8 cellular contexts compared by ENCODE assay signal in the genomic region with DNA sequence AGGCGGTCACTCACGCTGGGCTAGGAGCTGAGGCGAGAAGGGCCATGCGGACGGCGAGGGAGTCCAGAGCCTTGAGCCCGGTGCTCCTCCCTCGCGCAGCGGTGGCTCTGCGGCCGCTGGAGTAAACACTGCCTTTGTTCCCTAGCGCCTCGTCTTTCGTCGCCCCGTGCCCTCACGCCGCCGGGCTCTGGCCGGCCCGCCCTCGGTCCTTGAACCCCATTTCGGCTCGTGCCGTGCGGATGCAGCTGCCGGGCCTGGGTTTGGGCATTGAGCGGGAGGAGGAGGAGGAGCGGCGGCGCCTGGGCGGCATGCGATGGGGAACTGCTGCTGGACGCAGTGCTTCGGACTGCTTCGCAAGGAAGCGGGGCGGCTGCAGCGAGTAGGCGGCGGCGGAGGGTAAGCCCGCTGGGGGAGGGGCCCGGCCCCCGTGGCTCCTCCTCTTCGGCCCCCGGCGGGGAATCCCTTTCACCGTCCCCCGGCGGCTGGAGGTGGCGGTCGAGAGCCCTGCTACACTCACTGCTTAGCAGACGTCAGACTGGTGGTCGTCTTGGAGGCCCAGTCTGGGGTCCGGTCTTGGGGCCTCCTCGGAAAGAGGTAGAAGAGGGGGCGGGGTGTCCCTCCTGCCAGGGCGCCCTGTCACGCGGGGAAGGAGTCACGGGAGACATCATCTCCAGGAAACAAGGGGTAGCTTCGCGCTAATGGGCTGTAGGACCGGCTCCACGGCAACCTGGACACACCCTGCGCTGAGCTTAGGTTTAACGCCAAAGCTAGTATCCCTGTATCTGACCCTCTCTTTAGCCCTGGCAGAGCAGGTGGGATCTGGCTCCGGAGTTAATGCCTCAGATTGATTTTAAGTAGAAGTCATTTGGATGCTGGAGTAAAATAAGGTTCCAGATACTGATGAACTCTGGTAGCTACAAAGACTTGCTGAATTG. TPM values are rescaled to one million over a fixed set of nuclear protein-coding genes. Genes with fewer than 3 reads are reported as not detected.
A peak's percentile ranks its signal among the peaks of the same experiment; 100 is the strongest.
DNase-seq lines count a peak whose midpoint lies in the region; ATAC-seq and TF ChIP-seq lines count a peak whose summit lies in the region.

TSS of gene AP1AR (plus strand) at position 9 of the 935 bp plus-strand sequence. CDS start at position 314, 305 bp downstream.

- peaks cover 4% of the 10 kb centered on the region for H3K36me3 Mint-ChIP-seq in CD4-positive, CD25-positive, alpha-beta regulatory T cell
- no peaks in the 10 kb centered on the region for H3K36me3 Mint-ChIP-seq in activated CD8-positive, alpha-beta T cell treated with anti-CD3 and anti-CD28 coated beads for 36 hours (ENCODE audit: low read depth)

- peak; percentile 59 for ATAC-seq in CD4-positive, CD25-positive, alpha-beta regulatory T cell (ENCODE audit: low read depth in 2 of 2)
- ATAC-seq in HG03457 (IDR thresholded peaks at IDR 0.05; ENCODE audit: unreplicated experiment) (peak; percentile 48), lower lobe of right lung (peak; percentile 89 to 91)
- peak; percentile 66 for ATAC-seq in activated CD8-positive, alpha-beta T cell treated with anti-CD3 and anti-CD28 coated beads for 36 hours

- H3K4me3 ChIP-seq in CD4-positive, CD25-positive, alpha-beta regulatory T cell (ENCODE audit: low read depth, low read length): peak within 1 kb of the TSS; percentile 94
- H3K4me3 ChIP-seq in lower lobe of right lung: peak within 1 kb of the TSS; percentile 90

- peak; percentile 78 to 88 (median 78) for DNase-seq in CD4-positive, CD25-positive, alpha-beta regulatory T cell
- DNase-seq in GM19240 (ENCODE audit: insufficient read length, low spot score): peak; percentile 64
- DNase-seq in NCI-H82 (lab: John Stamatoyannopoulos, UW): peak; percentile 91
- peak; percentile 87 for DNase-seq in activated CD8-positive, alpha-beta T cell treated with anti-CD3 and anti-CD28 coated beads for 36 hours
- DNase-seq in ecto neural progenitor cell (ENCODE audit: low spot score): peak; percentile 95
- peak; percentile 90 for DNase-seq in lower lobe of right lung
- DNase-seq in stimulated activated CD4-positive, alpha-beta T cell treated with anti-CD3 and anti-CD28 coated beads, TNF-alpha, amount 100 ng/mL, for 4 hours (ENCODE audit: low read depth in 3 of 3): peak; percentile 50 to 72 (median 61)

- H3K4me1 ChIP-seq in CD4-positive, CD25-positive, alpha-beta regulatory T cell (ENCODE audit: control insufficient read depth, insufficient read depth, low read length, poor library complexity, severe bottlenecking): peaks cover 20% of the 10 kb centered on the region
- peaks cover 26% of the 10 kb centered on the region for H3K4me1 ChIP-seq in lower lobe of right lung

- POLR2A ChIA-PET in activated CD8-positive, alpha-beta T cell treated with anti-CD3 and anti-CD28 coated beads for 36 hours (lab: Charles Lee): interaction anchor here (0.6 to 1.1 kb wide), 6 partner anchors 12 to 137 kb away, joined by 3 to 6 read pairs (median 4); partner anchors contain the start of gene ALPK1

- TF ChIP-seq CTCF in activated CD8-positive, alpha-beta T cell treated with anti-CD3 and anti-CD28 coated beads for 36 hours (IDR thresholded peaks at IDR 0.05): peak; percentile 13
- peak; percentile 46 for TF ChIP-seq CTCF in lower lobe of right lung (IDR thresholded peaks at IDR 0.05)

- peak within 1 kb of the TSS; percentile 95 for H3K27ac ChIP-seq in CD4-positive, CD25-positive, alpha-beta regulatory T cell (ENCODE audit: insufficient read depth, low read length, poor library complexity, severe bottlenecking)
- H3K27ac ChIP-seq in lower lobe of right lung: peak within 1 kb of the TSS; percentile 94

- H3K9me3 ChIP-seq in CD4-positive, CD25-positive, alpha-beta regulatory T cell (ENCODE audit: control insufficient read depth in 2 of 2, low read length in 2 of 2): no peaks in the 10 kb centered on the region
- no peaks in the 10 kb centered on the region for H3K9me3 ChIP-seq in lower lobe of right lung

- H3K4me3 Mint-ChIP-seq in CD4-positive, CD25-positive, alpha-beta regulatory T cell: peak within 1 kb of the TSS; percentile 95 to 99 (median 97)
- H3K4me3 Mint-ChIP-seq in activated CD8-positive, alpha-beta T cell treated with anti-CD3 and anti-CD28 coated beads for 36 hours: peak within 1 kb of the TSS; percentile 93

- intact Hi-C loops in activated CD8-positive, alpha-beta T cell treated with anti-CD3 and anti-CD28 coated beads for 36 hours (cut with micrococcal nuclease): loop anchor here (2.0 to 5.0 kb wide), 2 partner anchors 55 to 85 kb away; partner anchors contain the start of gene TIFA
- intact Hi-C loops in lower lobe of right lung (cut with DNase I): loop anchor here (5.0 kb wide), 1 partner anchor 130 kb away; no protein-coding TSS in a partner anchor

- peaks cover 24 to 54% (median 40%) of the 10 kb centered on the region in 4 donors for H3K4me1 Mint-ChIP-seq in CD4-positive, CD25-positive, alpha-beta regulatory T cell
- H3K4me1 Mint-ChIP-seq in activated CD8-positive, alpha-beta T cell treated with anti-CD3 and anti-CD28 coated beads for 36 hours (ENCODE audit: low read depth): peaks cover 34% of the 10 kb centered on the region

- CTCF ChIA-PET in activated CD8-positive, alpha-beta T cell treated with anti-CD3 and anti-CD28 coated beads for 36 hours (lab: Charles Lee): interaction anchor here (0.6 to 6.2 kb wide), 12 partner anchors 9 to 319 kb away, joined by 3 to 110 read pairs (median 3); partner anchors contain the start of gene FAM241A

- H3K27me3 ChIP-seq in CD4-positive, CD25-positive, alpha-beta regulatory T cell (ENCODE audit: control insufficient read depth, insufficient read depth, low read length): no peaks in the 10 kb centered on the region
- no peaks in the 10 kb centered on the region for H3K27me3 ChIP-seq in lower lobe of right lung (ENCODE audit: low read depth)

- no peaks in the 10 kb centered on the region for H3K9me3 Mint-ChIP-seq in CD4-positive, CD25-positive, alpha-beta regulatory T cell
- H3K9me3 Mint-ChIP-seq in activated CD8-positive, alpha-beta T cell treated with anti-CD3 and anti-CD28 coated beads for 36 hours: no peaks in the 10 kb centered on the region

- peaks cover 4% of the 10 kb centered on the region for H3K27me3 Mint-ChIP-seq in CD4-positive, CD25-positive, alpha-beta regulatory T cell
- H3K27me3 Mint-ChIP-seq in activated CD8-positive, alpha-beta T cell treated with anti-CD3 and anti-CD28 coated beads for 36 hours: peaks cover under 1% of the 10 kb centered on the region

- no peaks in the 10 kb centered on the region for H3K36me3 ChIP-seq in CD4-positive, CD25-positive, alpha-beta regulatory T cell (ENCODE audit: control insufficient read depth, insufficient read depth, low read length)
- no peaks in the 10 kb centered on the region for H3K36me3 ChIP-seq in lower lobe of right lung

- peak within 1 kb of the TSS; percentile 96 to 100 (median 99) for H3K27ac Mint-ChIP-seq in CD4-positive, CD25-positive, alpha-beta regulatory T cell
- H3K27ac Mint-ChIP-seq in activated CD8-positive, alpha-beta T cell treated with anti-CD3 and anti-CD28 coated beads for 36 hours: peak within 1 kb of the TSS; percentile 95

RNA-seq across cellular contexts. Expression of gene AP1AR, which starts in this region (rescaled TPM):
- 10.9 TPM for total RNA-seq in CD4-positive, CD25-positive, alpha-beta regulatory T cell
- polyA plus RNA-seq in CD4-positive, CD25-positive, alpha-beta regulatory T cell: 10 to 100 TPM; 19.2 to 20.7 (median 19.6) TPM
- 10 to 100 TPM; 15.5 to 17.7 TPM for total RNA-seq in activated CD8-positive, alpha-beta T cell treated with anti-CD3 and anti-CD28 coated beads for 36 hours
- total RNA-seq in lower lobe of right lung: 15.0 TPM

Comparison
In these comparisons a context has a peak if more than half of its experiments do, and no peak if none do; other contexts are left out.
1. Peak in every context shown above with its lines: DNase-seq, ATAC-seq, H3K4me3 ChIP-seq and H3K27ac ChIP-seq.